In the genomic region with DNA sequence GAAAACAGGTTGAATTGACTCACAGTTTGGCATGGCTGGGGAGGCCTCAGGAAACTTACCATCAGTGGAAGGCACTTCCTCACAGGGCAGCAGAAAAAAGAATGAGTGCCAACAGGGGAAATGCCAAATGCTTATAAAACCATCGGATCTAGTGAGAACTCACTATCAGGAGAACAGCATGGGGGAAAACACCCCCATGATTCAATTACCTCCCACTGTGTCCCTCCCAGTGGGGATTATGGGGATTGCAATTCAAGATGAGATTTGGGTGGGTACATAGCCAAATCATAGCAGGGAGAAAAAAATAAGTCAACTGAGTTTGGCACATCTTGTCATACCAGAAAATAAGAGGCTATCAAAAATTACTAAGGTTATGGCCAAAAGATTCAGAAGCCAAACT, we compare ENCODE assay signal across 1 cellular context.
TF ChIP-seq lines count a peak whose summit lies in the region.

No MANE protein-coding gene starts in this region.

TF ChIP-seq in HepG2, 621 proteins besides CTCF, POLR2A, EP300 and RAD21 (continued from another document):
- no peak for TF ChIP-seq ETV5 (CRISPR knock-in tag; IDR thresholded peaks at IDR 0.05; ENCODE audit: borderline replicate concordance)
